ENCODE assay signal across 15 cellular contexts in genomic region chr5:163735069-163735468, GRCh38.
A peak's percentile ranks its signal among the peaks of the same experiment; 100 is the strongest.
DNase-seq lines count a peak whose midpoint lies in the region; ATAC-seq and TF ChIP-seq lines count a peak whose summit lies in the region.
"Had no signal": no experiment of that assay in that cellular context is flagged by ENCODE, and none has a peak within 500 bp of the region (broad histone marks: within the 10 kb centered on the region; RNA-seq: fewer than 3 reads in every experiment).

No MANE protein-coding gene starts in this region.

- H2BK20ac ChIP-seq in H9 (ENCODE audit: low read depth, low read length, poor library complexity, severe bottlenecking) = no peak overlapping the region

- ATAC-seq in GM23338 (no peak), HG02973 (IDR thresholded peaks at IDR 0.05; ENCODE audit: unreplicated experiment) (no peak)

- no peaks in the 10 kb centered on the region for H3F3A ChIP-seq in GM23338 (replicated peaks; ENCODE audit: low read depth)

- H3K14ac ChIP-seq in H9 (ENCODE audit: insufficient read depth, low read length) = no peak overlapping the region

- H3K9ac ChIP-seq in H9 (ENCODE audit: extremely low read depth, insufficient read length, low read length) (no peak overlapping the region), fibroblast of lung (ENCODE audit: insufficient read depth, low read length) (no peak overlapping the region)

- no peaks in the 10 kb centered on the region for H3K9me2 ChIP-seq in GM23338 (ENCODE audit: insufficient read depth)

- no peaks in the 10 kb centered on the region for H3K36me3 ChIP-seq in GM23338 (ENCODE audit: insufficient read depth)
- no peaks in the 10 kb centered on the region for H3K36me3 ChIP-seq in fibroblast of lung (ENCODE audit: control insufficient read depth, insufficient read depth, low read length)
- H3K36me3 ChIP-seq: HAP-1 had no signal

- H3K18ac ChIP-seq in H9 (ENCODE audit: insufficient read length, low read depth, low read length) = no peak overlapping the region

- no peak overlapping the region for H3K23ac ChIP-seq in H9 (ENCODE audit: insufficient read length, low read depth, low read length)

- no peak overlapping the region for H3T11ph ChIP-seq in H9 (ENCODE audit: low read length)

- no peak overlapping the region for H4K8ac ChIP-seq in H9 (replicated peaks; ENCODE audit: insufficient read length, low read depth, low read length)

- no peak overlapping the region for H3K4ac ChIP-seq in H9 (ENCODE audit: low read depth, low read length)

- H3K23me2 ChIP-seq in H9 (ENCODE audit: insufficient read length, low read depth, low read length, poor library complexity, severe bottlenecking) = no peaks in the 10 kb centered on the region

- H4K20me1 ChIP-seq in GM23338 (replicated peaks; ENCODE audit: insufficient read depth) (no peaks in the 10 kb centered on the region), H9 (ENCODE audit: control insufficient read depth, insufficient read depth, insufficient read length) (no peaks in the 10 kb centered on the region), fibroblast of lung (ENCODE audit: control insufficient read depth, extremely low read depth, insufficient read depth, low read length) (no peaks in the 10 kb centered on the region)

- no peak overlapping the region for H4K5ac ChIP-seq in H9 (ENCODE audit: insufficient read length, low read depth, low read length)

- H3K79me1 ChIP-seq in H9 (ENCODE audit: insufficient read depth, low read depth, low read length, poor library complexity, severe bottlenecking) = no peaks in the 10 kb centered on the region

- no peak overlapping the region for H3K56ac ChIP-seq in H9 (ENCODE audit: insufficient read length, low read depth, low read length)

- H2BK15ac ChIP-seq in H9 (ENCODE audit: low read depth, low read length) = no peak overlapping the region

- no peaks in the 10 kb centered on the region for H3K27me3 ChIP-seq in GM23338 (ENCODE audit: insufficient read depth)
- H3K27me3 ChIP-seq in H9 (ENCODE audit: insufficient read depth, low read length) = no peaks in the 10 kb centered on the region
- no peaks in the 10 kb centered on the region for H3K27me3 ChIP-seq in fibroblast of lung (ENCODE audit: control insufficient read depth, insufficient read depth, low read length)

- H3K79me2 ChIP-seq in GM23338 (replicated peaks; ENCODE audit: insufficient read depth) (no peaks in the 10 kb centered on the region), H9 (ENCODE audit: insufficient read depth, low read length) (no peaks in the 10 kb centered on the region), fibroblast of lung (ENCODE audit: control insufficient read depth, insufficient read depth, low read length) (no peaks in the 10 kb centered on the region)

- DNase-seq in GM23338 (ENCODE audit: low spot score) (no peak), H9 (no peak), NCI-H748 treated with DMSO at 0.1 percent for 48 hours (lab: John Stamatoyannopoulos, UW) (peak; percentile 2), fibroblast of lung (ENCODE audit: low read depth in 2 of 2) (no peak), AG08396 (ENCODE audit: low spot score) (no peak)
- DNase-seq in activated naive CD4-positive, alpha-beta T cell treated with Interleukin-2 at 50 U/mL for 16 hours = no peak
- DNase-seq: ACHN; AML-193; Caco-2; CD4-positive, alpha-beta T cell; GDM1; GOT3 had no signal

- no peak overlapping the region for H3K4me2 ChIP-seq in GM23338
- no peak overlapping the region for H3K4me2 ChIP-seq in H9 (ENCODE audit: insufficient read depth, insufficient read length, low read length)
- no peak overlapping the region for H3K4me2 ChIP-seq in fibroblast of lung (ENCODE audit: extremely low read depth, insufficient read depth, low read length)

- H3K27ac ChIP-seq in GM23338 (ENCODE audit: low read depth) (no peak overlapping the region), H9 (ENCODE audit: insufficient read length, low read depth, low read length) (no peak overlapping the region), fibroblast of lung (ENCODE audit: insufficient read depth, low read length) (no peak overlapping the region)
- H3K27ac ChIP-seq: C4-2B had no signal

- H3K4me1 Mint-ChIP-seq in GM23338 (peaks cover 7% of the 10 kb centered on the region; the same call in 2 of the 3 replicates), H9 (peaks cover 10 to 13% of the 10 kb centered on the region in 2 experiments)

- WGBS in H9 (ENCODE audit: extremely low coverage, insufficient read length, low lambda C conversion rate) = no CpG with 5 or more reads among the region's 4 CpGs

- H3K36me3 Mint-ChIP-seq in GM23338 (ENCODE audit: low read depth) (no peaks in the 10 kb centered on the region), H9 (ENCODE audit: insufficient read depth in 1 of 3, low read depth in 3 of 3) (no peaks in the 10 kb centered on the region)

- no peak overlapping the region for H2BK12ac ChIP-seq in H9 (ENCODE audit: insufficient read length, low read depth, low read length)

- H4K91ac ChIP-seq in H9 (ENCODE audit: insufficient read length, low read depth, low read length) = no peak overlapping the region

- H2AFZ ChIP-seq in GM23338 = peak overlapping the region; percentile 85
- no peak overlapping the region for H2AFZ ChIP-seq in H9 (ENCODE audit: low read length)
- H2AFZ ChIP-seq in fibroblast of lung (ENCODE audit: low read length) = peak overlapping the region; percentile 29

- no peak overlapping the region for H3K27ac Mint-ChIP-seq in GM23338
- H3K27ac Mint-ChIP-seq in H9 = peak overlapping the region in 2 of 3 experiments; percentile 63 to 68; a peak in 1 of 7 replicates
- H3K27ac Mint-ChIP-seq: CD4-positive, alpha-beta T cell had no signal

- H3K4me3 Mint-ChIP-seq in GM23338 = no peak overlapping the region
- H3K4me3 Mint-ChIP-seq in H9 = no peak overlapping the region
- H3K4me3 Mint-ChIP-seq: CD4-positive, alpha-beta T cell had no signal

- H2BK120ac ChIP-seq in H9 (ENCODE audit: low read depth, low read length, poor library complexity, severe bottlenecking) = no peak overlapping the region

- H3K27me3 Mint-ChIP-seq in GM23338 (ENCODE audit: insufficient read depth, low read depth, poor library complexity) (no peaks in the 10 kb centered on the region), H9 (ENCODE audit: low read depth) (no peaks in the 10 kb centered on the region)
- H3K27me3 Mint-ChIP-seq: CD4-positive, alpha-beta T cell had no signal

- H3K4me1 ChIP-seq in GM23338 (ENCODE audit: insufficient read depth) (peaks cover 6% of the 10 kb centered on the region; the same call in 1 of the 2 replicates), H9 (ENCODE audit: insufficient read depth, low read length) (no peaks in the 10 kb centered on the region), fibroblast of lung (ENCODE audit: control insufficient read depth, extremely low read depth, insufficient read depth, low read length) (no peaks in the 10 kb centered on the region)
- H3K4me1 ChIP-seq: HAP-1 had no signal

- TF ChIP-seq CTCF in GM23338 (conservative IDR thresholded peaks at IDR 0.05; ENCODE audit: low read depth in 2 of 2) (no peak), H9 (conservative IDR thresholded peaks at IDR 0.05) (no peak), fibroblast of lung (conservative IDR thresholded peaks at IDR 0.05 in 1 of 2, IDR thresholded peaks at IDR 0.05 in 1 of 2; ENCODE audit: low read depth in 1 of 2, low read length in 2 of 2) (no peak)

- H3K9me3 Mint-ChIP-seq in GM23338 (no peaks in the 10 kb centered on the region), H9 (no peaks in the 10 kb centered on the region)

- no peaks in the 10 kb centered on the region for H3K9me3 ChIP-seq in H9 (ENCODE audit: control insufficient read depth, low read depth, low read length)
- H3K9me3 ChIP-seq in fibroblast of lung (ENCODE audit: control insufficient read depth, insufficient read depth, low read depth, low read length) = no peaks in the 10 kb centered on the region
- H3K9me3 ChIP-seq: Caco-2, HAP-1 had no signal

- no peak overlapping the region for H2AK5ac ChIP-seq in H9 (ENCODE audit: insufficient read length, low read length)

- H3K4me3 ChIP-seq in GM23338 = no peak overlapping the region
- H3K4me3 ChIP-seq in fibroblast of lung (replicated peaks in 1 of 4; ENCODE audit: control extremely low read depth in 1 of 4, insufficient read depth in 1 of 4, low read depth in 3 of 4, low read length in 4 of 4) = no peak overlapping the region
- H3K4me3 ChIP-seq: HAP-1 had no signal

- H2BK5ac ChIP-seq in H9 (ENCODE audit: insufficient read length, low read length) = no peak overlapping the region

TF ChIP-seq in GM23338, 12 proteins besides CTCF, POLR2A, EP300 and RAD21 (continues in another document):
- TF ChIP-seq JUNB (IDR thresholded peaks at IDR 0.05; ENCODE audit: unreplicated experiment) (no peak), ZNF114 (CRISPR knock-in tag; IDR thresholded peaks at IDR 0.05) (no peak)
